Comparison of ENCODE assay signal across 20 cellular contexts in genomic region chr3:95459706-95460105, GRCh38.
"Had no signal": no experiment of that assay in that cellular context is flagged by ENCODE, and none has a peak within 500 bp of the region (broad histone marks: within the 10 kb centered on the region; RNA-seq: fewer than 3 reads in every experiment).

No MANE protein-coding gene starts in this region.

- H3K36me3 ChIP-seq: left lung, ovary, right lobe of liver, stomach, thyroid gland had no signal

- H3K27ac ChIP-seq: left lung, right lobe of liver, stomach, thyroid gland had no signal

- H3K27me3 ChIP-seq: hepatocyte, left lung, ovary, right lobe of liver, stomach, thyroid gland had no signal

- H3K4me3 ChIP-seq: dorsolateral prefrontal cortex, hepatocyte, left lung, lung, ovary, right lobe of liver, stomach, thyroid gland had no signal

- H3K9me3 ChIP-seq: left lung, ovary, right lobe of liver, stomach, thyroid gland had no signal

- ATAC-seq: left lung, natural killer cell had no signal

- H3K4me1 ChIP-seq: left lung, right lobe of liver, stomach, thyroid gland had no signal

- DNase-seq: effector CD4-positive, alpha-beta T cell; kidney; left lung; natural killer cell; posterior cingulate gyrus; retina; small intestine; stimulated activated CD4-positive, alpha-beta T cell treated with anti-CD3 and anti-CD28 coated beads, Interleukin-12 subunit alpha, Interleukin-12 subunit beta, amount 100 ng/mL, for 4 hours; stimulated activated CD4-positive, alpha-beta T cell treated with anti-CD3 and anti-CD28 coated beads, Interleukin-1b, Interleukin-23, amount 100 ng/mL, for 48 hours; stimulated activated CD4-positive, alpha-beta T cell treated with anti-CD3 and anti-CD28 coated beads, Interleukin-4, amount 100 ng/mL, for 1 hour; stimulated activated CD8-positive, alpha-beta memory T cell treated with anti-CD3 and anti-CD28 coated beads, Interleukin-4, amount 100 ng/mL, for 48 hours; stimulated activated naive CD4-positive, alpha-beta T cell treated with Interleukin-2 at 50 U/mL for 16 hours; stomach; thyroid gland; trophoblast cell had no signal
